ENCODE assay signal across 8 cellular contexts in genomic region chr7:72829291-72829963, GRCh38. TPM values are rescaled to one million over a fixed set of nuclear protein-coding genes. Genes with fewer than 3 reads are reported as not detected.
DNase-seq lines count a peak whose midpoint lies in the region; ATAC-seq and TF ChIP-seq lines count a peak whose summit lies in the region.
"Not testable (repeated sequence)": the region's sequence is repeated elsewhere in the genome, so short reads cannot be mapped to it uniquely, and the experiment has no call there.

No MANE protein-coding gene starts in this region.

- peak overlapping the region; percentile 95 for H3K4me3 Mint-ChIP-seq in natural killer cell treated with Interleukin-12 subunit alpha and Interleukin-12 subunit beta and Interleukin-15 and Interleukin-18, amount 100 ng/mL, for 72 hours

- ATAC-seq in RWPE2 (ENCODE audit: low read depth) = peak; percentile 45
- ATAC-seq in natural killer cell treated with Interleukin-12 subunit alpha and Interleukin-12 subunit beta and Interleukin-15 and Interleukin-18, amount 100 ng/mL, for 72 hours = peak; percentile 76 to 83

- not testable (repeated sequence) for H3K9me3 ChIP-seq in Loucy (ENCODE audit: insufficient read depth, low read depth, low read length); RWPE2 (ENCODE audit: severe bottlenecking)

- H3K4me1 ChIP-seq in Loucy (ENCODE audit: insufficient read depth, low read length, poor library complexity, severe bottlenecking); RWPE2 (ENCODE audit: insufficient read depth, poor library complexity, severe bottlenecking): not testable (repeated sequence)

- H3K27me3 ChIP-seq in H7 (ENCODE audit: control insufficient read depth, insufficient read depth, low read length); Loucy (ENCODE audit: insufficient read depth, low read length, poor library complexity, severe bottlenecking); RWPE2 (ENCODE audit: insufficient read depth, poor library complexity, severe bottlenecking): not testable (repeated sequence)

- H3K4me3 ChIP-seq in H7 (ENCODE audit: insufficient read depth, low read depth, low read length) (peak overlapping the region; percentile 67), Loucy (ENCODE audit: low read length, poor library complexity, severe bottlenecking) (peak overlapping the region; percentile 91), RWPE2 (ENCODE audit: severe bottlenecking) (peak overlapping the region; percentile 48), fibroblast of the aortic adventitia (ENCODE audit: low read depth, low read length) (peak overlapping the region; percentile 71)

- not testable (repeated sequence) for H3K9me2 ChIP-seq in Loucy (replicated peaks; ENCODE audit: low read depth, low read length)

- H3K27ac ChIP-seq in RWPE2 (ENCODE audit: poor library complexity, severe bottlenecking) = peak overlapping the region; percentile 87

- peak overlapping the region; percentile 77 for H3K9ac ChIP-seq in Loucy (ENCODE audit: low read depth, low read length, poor library complexity, severe bottlenecking)

- H3K36me3 ChIP-seq in H7 (replicated peaks; ENCODE audit: control insufficient read depth, insufficient read depth, low read length) = not testable (repeated sequence)
- H3K36me3 ChIP-seq in Loucy (ENCODE audit: insufficient read depth, low read length) (peaks cover 11% of the 10 kb centered on the region; the same call in 1 of the 2 replicates), RWPE2 (ENCODE audit: low read depth) (peaks cover 33% of the 10 kb centered on the region)

- TF ChIP-seq CTCF in Loucy (conservative IDR thresholded peaks at IDR 0.05; ENCODE audit: low read length); RWPE2 (IDR thresholded peaks at IDR 0.05; ENCODE audit: poor library complexity, severe bottlenecking); fibroblast of the aortic adventitia (IDR thresholded peaks at IDR 0.05; ENCODE audit: insufficient read depth, low read length): not testable (repeated sequence)

- peaks cover 19% of the 10 kb centered on the region for H3K36me3 Mint-ChIP-seq in natural killer cell treated with Interleukin-12 subunit alpha and Interleukin-12 subunit beta and Interleukin-15 and Interleukin-18, amount 100 ng/mL, for 72 hours

- H4K20me1 ChIP-seq in Loucy (ENCODE audit: insufficient read depth, low read length, poor library complexity, severe bottlenecking) = not testable (repeated sequence)

- H2AFZ ChIP-seq in Loucy (ENCODE audit: low read length) = peak overlapping the region; percentile 95

- H3K4me2 ChIP-seq in Loucy (ENCODE audit: low read depth, low read length, poor library complexity, severe bottlenecking) = peak overlapping the region; percentile 76

- peak overlapping the region; percentile 87 to 91 for H3K27ac Mint-ChIP-seq in natural killer cell treated with Interleukin-12 subunit alpha and Interleukin-12 subunit beta and Interleukin-15 and Interleukin-18, amount 100 ng/mL, for 72 hours

- H3K27me3 Mint-ChIP-seq in natural killer cell treated with Interleukin-12 subunit alpha and Interleukin-12 subunit beta and Interleukin-15 and Interleukin-18, amount 100 ng/mL, for 72 hours = not testable (repeated sequence)

- DNase-seq in ELR (ENCODE audit: low read depth) (peak; percentile 98), H7 (peak; percentile 80), RWPE2 (ENCODE audit: low spot score) (peak; percentile 93), fibroblast of the aortic adventitia (ENCODE audit: low read depth) (peak; percentile 99)
- DNase-seq in activated effector memory CD4-positive, alpha-beta T cell treated with Interleukin-2 at 50 U/mL for 16 hours = peak; percentile 96
- DNase-seq in natural killer cell treated with Interleukin-12 subunit alpha and Interleukin-12 subunit beta and Interleukin-15 and Interleukin-18, amount 100 ng/mL, for 72 hours (ENCODE audit: low spot score) = peak; percentile 96
- DNase-seq in stimulated activated naive CD4-positive, alpha-beta T cell treated with Interleukin-2 at 50 U/mL for 16 hours (lab: John Stamatoyannopoulos, UW) = peak; percentile 95

- H3K4me1 Mint-ChIP-seq in natural killer cell treated with Interleukin-12 subunit alpha and Interleukin-12 subunit beta and Interleukin-15 and Interleukin-18, amount 100 ng/mL, for 72 hours (ENCODE audit: low read depth in 2 of 2) = peaks cover 19 to 29% of the 10 kb centered on the region in 2 donors

- H3F3A ChIP-seq in Loucy (ENCODE audit: low read depth) = not testable (repeated sequence)

- not testable (repeated sequence) for H3K9me3 Mint-ChIP-seq in natural killer cell treated with Interleukin-12 subunit alpha and Interleukin-12 subunit beta and Interleukin-15 and Interleukin-18, amount 100 ng/mL, for 72 hours

- H3K79me2 ChIP-seq in Loucy (ENCODE audit: insufficient read depth, low read length) = peaks cover 39% of the 10 kb centered on the region

RNA-seq across cellular contexts. Expression of gene TYW1B, which starts 1.4 kb away (rescaled TPM):
- total RNA-seq in H7 (2014; rRNA removed; shearing (Covaris generic)) = 0.62 and 1.1 TPM in 2 replicates
- 0.99 and 1.9 TPM in 2 replicates for total RNA-seq in fibroblast of the aortic adventitia (ENCODE audit: low replicate concordance)
- total RNA-seq in natural killer cell treated with Interleukin-12 subunit alpha and Interleukin-12 subunit beta and Interleukin-15 and Interleukin-18, amount 100 ng/mL, for 72 hours = 10 to 100 TPM in 1 of 2 donors, 1 to 10 TPM in 1; 7.5 to 12.4 TPM

Comparison
In these comparisons a context has a peak if more than half of its experiments do, and no peak if none do; other contexts are left out.
1. Peak in every context shown above with its lines: DNase-seq, ATAC-seq, H3K4me3 ChIP-seq and H3K27ac ChIP-seq.